In the genomic region with DNA sequence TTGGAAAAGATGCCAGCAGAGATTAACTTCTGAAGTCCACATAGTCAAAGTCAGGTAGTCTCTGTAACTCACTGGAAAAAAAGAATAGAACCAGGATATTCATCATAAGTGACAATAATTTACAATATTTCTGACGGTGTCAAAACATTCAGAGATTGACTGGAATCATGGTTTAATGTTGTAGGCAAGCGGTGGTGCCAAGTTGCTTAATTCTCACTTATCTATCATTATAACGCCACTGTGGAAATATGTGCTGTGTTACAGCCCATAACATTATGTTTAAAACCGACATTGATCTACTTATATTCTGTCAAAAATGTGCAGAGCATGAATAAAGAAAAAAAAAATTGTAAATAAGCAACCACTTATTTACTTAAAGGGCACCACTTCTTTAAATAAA, we compare ENCODE assay signal across 1 cellular context.
"Had no signal": no experiment of that assay in that cellular context is flagged by ENCODE, and none has a peak within 500 bp of the region (broad histone marks: within the 10 kb centered on the region; RNA-seq: fewer than 3 reads in every experiment).

No MANE protein-coding gene starts in this region.

- H3K4me3 ChIP-seq: GM12878 had no signal

- ATAC-seq: GM12878 had no signal
